Comparison of ENCODE assay signal across 2 cellular contexts in genomic region chr1:41780322-41780721, GRCh38.
TF ChIP-seq lines count a peak whose summit lies in the region.

No MANE protein-coding gene starts in this region.

TF ChIP-seq in GM23338, 12 proteins besides CTCF, POLR2A, EP300 and RAD21 (continued from another document):
- TF ChIP-seq ZNF462 (CRISPR knock-in tag; IDR thresholded peaks at IDR 0.05) (no peak), ETS1 (IDR thresholded peaks at IDR 0.05) (no peak), REST (IDR thresholded peaks at IDR 0.05; ENCODE audit: unreplicated experiment) (no peak)

TF ChIP-seq in WTC11, 78 proteins besides CTCF, POLR2A, EP300 and RAD21 (continued from another document):
- TF ChIP-seq FOXP4 (CRISPR knock-in tag; IDR thresholded peaks at IDR 0.05) (no peak), MAX (CRISPR knock-in tag; IDR thresholded peaks at IDR 0.05) (no peak), CREB1 (CRISPR knock-in tag; IDR thresholded peaks at IDR 0.05) (no peak)
